8 cellular contexts compared by ENCODE assay signal in the genomic region with DNA sequence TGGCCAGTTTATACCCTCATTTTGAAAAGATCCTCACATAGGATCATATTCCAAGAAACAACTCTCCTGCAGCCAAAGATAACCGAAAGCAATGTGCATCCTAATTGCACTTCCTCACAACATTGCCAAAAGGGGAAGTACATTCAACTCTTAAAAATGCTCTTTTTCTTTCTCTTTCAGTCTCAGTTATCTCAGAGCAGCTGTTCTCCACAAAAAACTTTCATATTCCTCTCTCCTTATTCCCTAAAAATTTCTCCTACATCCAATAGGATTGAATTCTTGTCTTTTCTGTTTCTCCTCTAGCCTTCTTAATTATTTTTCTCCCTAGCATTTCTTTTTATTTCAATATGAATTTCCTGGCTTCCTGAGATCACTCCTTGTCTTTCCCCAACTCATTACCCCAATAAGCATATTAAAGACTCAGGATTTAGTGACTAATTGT. TPM values are rescaled to one million over a fixed set of nuclear protein-coding genes. Genes with fewer than 3 reads are reported as not detected.
DNase-seq lines count a peak whose midpoint lies in the region; ATAC-seq and TF ChIP-seq lines count a peak whose summit lies in the region.

No MANE protein-coding gene starts in this region.

- H3K4me3 Mint-ChIP-seq in IgD-negative memory B cell = peak overlapping the region in 3 of 4 donors; percentile 44 to 74 (median 71)

- peaks cover 0 to 3% (median 0%) of the 10 kb centered on the region in 3 donors for H3K9me3 Mint-ChIP-seq in IgD-negative memory B cell

- whole genome bisulfite sequencing in sigmoid colon, 2 donors = 16 to 19% methylated on average over 1 of the region's 1 CpG

- H3K36me3 Mint-ChIP-seq in IgD-negative memory B cell = peaks cover 2% of the 10 kb centered on the region

- no peaks in the 10 kb centered on the region for H3K27me3 Mint-ChIP-seq in IgD-negative memory B cell

- H3K4me3 ChIP-seq in A673 (ENCODE audit: low read depth, low read length, poor library complexity, severe bottlenecking) (no peak overlapping the region), sigmoid colon (no peak overlapping the region)

- TF ChIP-seq EP300 in sigmoid colon (IDR thresholded peaks at IDR 0.05) = no peak

- no peaks in the 10 kb centered on the region for H3K36me3 ChIP-seq in A673 (ENCODE audit: insufficient read depth, low read length, poor library complexity, severe bottlenecking)
- H3K36me3 ChIP-seq in sigmoid colon = no peaks in the 10 kb centered on the region

- peak overlapping the region in 2 of 3 donors; percentile 60 to 89 for H3K27ac Mint-ChIP-seq in IgD-negative memory B cell

- peak; percentile 6 to 7 for DNase-seq in erythroblast (lab: John Stamatoyannopoulos, UW)
- no peak for DNase-seq in HT-29 (ENCODE audit: low spot score)
- no peak for DNase-seq in activated CD4-positive, alpha-beta T cell treated with anti-CD3 and anti-CD28 coated beads, Interleukin-2, amount 50 U/mL, for 48 hours
- no peak for DNase-seq in A673 (ENCODE audit: low spot score)
- no peak for DNase-seq in sigmoid colon

- BruUV-seq in A673 (replicated peaks; lab: Mats Ljungman, UMichigan) = no TSS peak

- TF ChIP-seq CTCF in A673 (conservative IDR thresholded peaks at IDR 0.05; ENCODE audit: low read depth, low read length) (no peak), sigmoid colon (IDR thresholded peaks at IDR 0.05) (no peak)

- H3K27me3 ChIP-seq in A673 (replicated peaks; ENCODE audit: insufficient read depth, low read depth, low read length, poor library complexity) (no peaks in the 10 kb centered on the region), sigmoid colon (no peaks in the 10 kb centered on the region)

- H3K9me3 ChIP-seq in A673 (ENCODE audit: low read depth, low read length, poor library complexity, severe bottlenecking) (no peaks in the 10 kb centered on the region), sigmoid colon (no peaks in the 10 kb centered on the region)

- POLR2A ChIA-PET in A673 (lab: Charles Lee; ENCODE audit: low non-redundant PET) = no interaction called here

- TF ChIP-seq POLR2A in erythroblast (IDR thresholded peaks at IDR 0.05; ENCODE audit: low read length) = no peak
- no peak for TF ChIP-seq POLR2A in sigmoid colon (IDR thresholded peaks at IDR 0.05)

- intact Hi-C loops in A673 (cut with micrococcal nuclease; ENCODE audit: unreplicated experiment) (no loop called here), sigmoid colon (cut with DNase I) (no loop called here)

- H3K27ac ChIP-seq in A673 (ENCODE audit: low read depth, low read length, poor library complexity, severe bottlenecking) (no peak overlapping the region), sigmoid colon (no peak overlapping the region)

- H3K4me1 ChIP-seq in A673 (ENCODE audit: insufficient read depth, low read length, poor library complexity, severe bottlenecking) (peaks cover 5% of the 10 kb centered on the region), sigmoid colon (peaks cover 0 to 7% (median 3%) of the 10 kb centered on the region in 4 donors)

- peaks cover 20 to 41% (median 31%) of the 10 kb centered on the region in 3 donors for H3K4me1 Mint-ChIP-seq in IgD-negative memory B cell

- ATAC-seq in GM18499 (IDR thresholded peaks at IDR 0.05; ENCODE audit: insufficient read depth, unreplicated experiment) (peak; percentile 73), GM21737 (IDR thresholded peaks at IDR 0.05; ENCODE audit: unreplicated experiment) (peak; percentile 53)

- CTCF ChIA-PET in A673 (lab: Charles Lee) = no interaction called here

RNA-seq across cellular contexts. Expression of gene VRK2, which starts 7.4 kb away (rescaled TPM):
- polyA plus RNA-seq in IgD-negative memory B cell (32.9 TPM), sigmoid colon (10 to 100 TPM in 2 of 3 donors, 1 to 10 TPM in 1; 6.6 to 12.3 (median 11.3) TPM)
- 9.4 and 10.3 TPM in 2 replicates for total RNA-seq in HT-29 (2014; rRNA removed; shearing (Covaris generic))
- total RNA-seq in A673 (2021) (15.4 and 16.1 TPM in 2 replicates), sigmoid colon (10 to 100 TPM; 22.7 to 32.8 (median 25.6) TPM)

Comparison
In these comparisons a context has a peak if more than half of its experiments do, and no peak if none do; other contexts are left out.
1. DNase-seq: peak in erythroblast (2 of 2); none in HT-29 (single experiment), activated CD4-positive, alpha-beta T cell treated with anti-CD3 and anti-CD28 coated beads, Interleukin-2, amount 50 U/mL, for 48 hours (0 of 2), A673 (single experiment) and sigmoid colon (single experiment).